1 cellular context compared by ENCODE assay signal in the genomic region with DNA sequence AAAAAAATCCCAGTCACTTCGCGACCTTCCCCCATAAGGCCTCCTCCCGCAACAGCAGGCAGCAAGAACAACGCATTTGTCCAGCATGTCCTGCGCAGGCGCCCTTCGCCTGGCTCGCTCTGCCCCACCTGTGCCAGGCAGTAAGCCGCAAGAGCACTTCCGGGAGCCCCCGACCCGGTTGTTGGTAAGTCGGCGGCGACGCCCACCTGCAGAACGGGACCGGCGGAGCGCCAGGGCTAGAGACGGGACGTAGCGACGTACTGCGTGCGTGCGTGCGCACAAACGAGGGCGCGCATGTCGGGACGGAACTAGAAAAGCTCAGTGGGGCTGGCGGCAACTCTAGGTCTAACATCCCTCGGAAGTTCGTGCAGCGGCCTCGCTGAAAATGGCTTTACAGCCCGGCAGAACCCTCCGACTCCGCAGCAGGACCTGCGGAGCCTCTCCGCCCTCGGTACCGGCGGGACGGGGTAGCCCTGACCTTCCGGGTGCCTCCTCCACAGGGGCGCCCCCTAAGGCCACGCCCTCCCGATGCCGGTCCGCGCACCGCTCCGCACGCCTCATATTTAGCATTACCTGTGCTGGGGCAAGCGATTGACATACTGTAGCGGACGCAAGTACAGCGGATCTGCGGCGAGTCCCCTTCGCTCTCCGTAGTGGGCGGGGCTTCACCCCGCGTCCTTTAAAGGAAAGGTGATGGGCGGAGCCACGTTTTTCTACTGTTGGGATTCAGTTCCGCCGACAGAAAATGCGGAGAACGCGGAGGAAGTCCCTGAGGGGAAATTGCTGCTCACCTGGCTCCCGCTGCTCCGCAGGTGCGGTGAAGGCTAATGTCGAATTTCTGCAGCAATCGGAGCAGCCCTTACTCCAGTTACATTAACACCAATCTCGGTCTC.
TF ChIP-seq lines count a peak whose summit lies in the region.

A gene with protein sequence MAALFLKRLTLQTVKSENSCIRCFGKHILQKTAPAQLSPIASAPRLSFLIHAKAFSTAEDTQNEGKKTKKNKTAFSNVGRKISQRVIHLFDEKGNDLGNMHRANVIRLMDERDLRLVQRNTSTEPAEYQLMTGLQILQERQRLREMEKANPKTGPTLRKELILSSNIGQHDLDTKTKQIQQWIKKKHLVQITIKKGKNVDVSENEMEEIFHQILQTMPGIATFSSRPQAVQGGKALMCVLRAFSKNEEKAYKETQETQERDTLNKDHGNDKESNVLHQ (minus strand): TSS at position 629 of the 893 bp plus-strand sequence. CDS start 10,116 bp downstream, outside the sequence.

TF ChIP-seq in HepG2, 621 proteins besides CTCF, POLR2A, EP300 and RAD21 (continued from another document):
- TF ChIP-seq, protein P1, sequence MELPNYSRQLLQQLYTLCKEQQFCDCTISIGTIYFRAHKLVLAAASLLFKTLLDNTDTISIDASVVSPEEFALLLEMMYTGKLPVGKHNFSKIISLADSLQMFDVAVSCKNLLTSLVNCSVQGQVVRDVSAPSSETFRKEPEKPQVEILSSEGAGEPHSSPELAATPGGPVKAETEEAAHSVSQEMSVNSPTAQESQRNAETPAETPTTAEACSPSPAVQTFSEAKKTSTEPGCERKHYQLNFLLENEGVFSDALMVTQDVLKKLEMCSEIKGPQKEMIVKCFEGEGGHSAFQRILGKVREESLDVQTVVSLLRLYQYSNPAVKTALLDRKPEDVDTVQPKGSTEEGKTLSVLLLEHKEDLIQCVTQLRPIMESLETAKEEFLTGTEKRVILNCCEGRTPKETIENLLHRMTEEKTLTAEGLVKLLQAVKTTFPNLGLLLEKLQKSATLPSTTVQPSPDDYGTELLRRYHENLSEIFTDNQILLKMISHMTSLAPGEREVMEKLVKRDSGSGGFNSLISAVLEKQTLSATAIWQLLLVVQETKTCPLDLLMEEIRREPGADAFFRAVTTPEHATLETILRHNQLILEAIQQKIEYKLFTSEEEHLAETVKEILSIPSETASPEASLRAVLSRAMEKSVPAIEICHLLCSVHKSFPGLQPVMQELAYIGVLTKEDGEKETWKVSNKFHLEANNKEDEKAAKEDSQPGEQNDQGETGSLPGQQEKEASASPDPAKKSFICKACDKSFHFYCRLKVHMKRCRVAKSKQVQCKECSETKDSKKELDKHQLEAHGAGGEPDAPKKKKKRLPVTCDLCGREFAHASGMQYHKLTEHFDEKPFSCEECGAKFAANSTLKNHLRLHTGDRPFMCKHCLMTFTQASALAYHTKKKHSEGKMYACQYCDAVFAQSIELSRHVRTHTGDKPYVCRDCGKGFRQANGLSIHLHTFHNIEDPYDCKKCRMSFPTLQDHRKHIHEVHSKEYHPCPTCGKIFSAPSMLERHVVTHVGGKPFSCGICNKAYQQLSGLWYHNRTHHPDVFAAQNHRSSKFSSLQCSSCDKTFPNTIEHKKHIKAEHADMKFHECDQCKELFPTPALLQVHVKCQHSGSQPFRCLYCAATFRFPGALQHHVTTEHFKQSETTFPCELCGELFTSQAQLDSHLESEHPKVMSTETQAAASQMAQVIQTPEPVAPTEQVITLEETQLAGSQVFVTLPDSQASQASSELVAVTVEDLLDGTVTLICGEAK (IDR thresholded peaks at IDR 0.05) = no peak
- TF ChIP-seq, protein P1 (CRISPR knock-in tag; IDR thresholded peaks at IDR 0.05) = peak; percentile 75
- TF ChIP-seq NFIC (IDR thresholded peaks at IDR 0.05; ENCODE audit: low read length) (peak; percentile 20; the same call in 1 of the 2 replicates), ZNF124 (CRISPR knock-in tag; IDR thresholded peaks at IDR 0.05) (0 out of 2 replicates have a peak, but pooled peaks have one; percentile 30), ZNF207 (IDR thresholded peaks at IDR 0.05; ENCODE audit: borderline replicate concordance) (no peak), ZNF276 (CRISPR knock-in tag; IDR thresholded peaks at IDR 0.05; ENCODE audit: low read depth) (peak; percentile 90; the same call in 1 of the 2 replicates), KLF12 (CRISPR knock-in tag; IDR thresholded peaks at IDR 0.05; ENCODE audit: borderline replicate concordance) (peak; percentile 89; the same call in 1 of the 2 replicates), KLF6 (CRISPR knock-in tag; IDR thresholded peaks at IDR 0.05) (peak; percentile 84), ELF3 (CRISPR knock-in tag; IDR thresholded peaks at IDR 0.05) (peak; percentile 90), KDM5A (IDR thresholded peaks at IDR 0.05; ENCODE audit: borderline replicate concordance, low read length) (peak; percentile 82; the same call in 1 of the 2 replicates), ZNF180 (CRISPR knock-in tag; IDR thresholded peaks at IDR 0.05; ENCODE audit: borderline replicate concordance, low read depth) (no peak), ATF1 (CRISPR knock-in tag; IDR thresholded peaks at IDR 0.05) (peak; percentile 64), RFX1 (IDR thresholded peaks at IDR 0.05) (no peak), CC2D1A (CRISPR knock-in tag; IDR thresholded peaks at IDR 0.05) (no peak), ZNF788 (CRISPR knock-in tag; IDR thresholded peaks at IDR 0.05; ENCODE audit: borderline replicate concordance) (peak; percentile 74; the same call in 1 of the 2 replicates)
- TF ChIP-seq, protein P2, sequence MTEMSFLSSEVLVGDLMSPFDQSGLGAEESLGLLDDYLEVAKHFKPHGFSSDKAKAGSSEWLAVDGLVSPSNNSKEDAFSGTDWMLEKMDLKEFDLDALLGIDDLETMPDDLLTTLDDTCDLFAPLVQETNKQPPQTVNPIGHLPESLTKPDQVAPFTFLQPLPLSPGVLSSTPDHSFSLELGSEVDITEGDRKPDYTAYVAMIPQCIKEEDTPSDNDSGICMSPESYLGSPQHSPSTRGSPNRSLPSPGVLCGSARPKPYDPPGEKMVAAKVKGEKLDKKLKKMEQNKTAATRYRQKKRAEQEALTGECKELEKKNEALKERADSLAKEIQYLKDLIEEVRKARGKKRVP (CRISPR knock-in tag; IDR thresholded peaks at IDR 0.05) = 0 out of 4 replicates have a peak, but pooled peaks of 1 of the 2 experiments have one; percentile 29
- TF ChIP-seq, protein P3, sequence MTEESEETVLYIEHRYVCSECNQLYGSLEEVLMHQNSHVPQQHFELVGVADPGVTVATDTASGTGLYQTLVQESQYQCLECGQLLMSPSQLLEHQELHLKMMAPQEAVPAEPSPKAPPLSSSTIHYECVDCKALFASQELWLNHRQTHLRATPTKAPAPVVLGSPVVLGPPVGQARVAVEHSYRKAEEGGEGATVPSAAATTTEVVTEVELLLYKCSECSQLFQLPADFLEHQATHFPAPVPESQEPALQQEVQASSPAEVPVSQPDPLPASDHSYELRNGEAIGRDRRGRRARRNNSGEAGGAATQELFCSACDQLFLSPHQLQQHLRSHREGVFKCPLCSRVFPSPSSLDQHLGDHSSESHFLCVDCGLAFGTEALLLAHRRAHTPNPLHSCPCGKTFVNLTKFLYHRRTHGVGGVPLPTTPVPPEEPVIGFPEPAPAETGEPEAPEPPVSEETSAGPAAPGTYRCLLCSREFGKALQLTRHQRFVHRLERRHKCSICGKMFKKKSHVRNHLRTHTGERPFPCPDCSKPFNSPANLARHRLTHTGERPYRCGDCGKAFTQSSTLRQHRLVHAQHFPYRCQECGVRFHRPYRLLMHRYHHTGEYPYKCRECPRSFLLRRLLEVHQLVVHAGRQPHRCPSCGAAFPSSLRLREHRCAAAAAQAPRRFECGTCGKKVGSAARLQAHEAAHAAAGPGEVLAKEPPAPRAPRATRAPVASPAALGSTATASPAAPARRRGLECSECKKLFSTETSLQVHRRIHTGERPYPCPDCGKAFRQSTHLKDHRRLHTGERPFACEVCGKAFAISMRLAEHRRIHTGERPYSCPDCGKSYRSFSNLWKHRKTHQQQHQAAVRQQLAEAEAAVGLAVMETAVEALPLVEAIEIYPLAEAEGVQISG (CRISPR knock-in tag; IDR thresholded peaks at IDR 0.05) = peak; percentile 87
